Comparison of ENCODE assay signal across 18 cellular contexts in genomic region chr2:60302377-60303126, GRCh38.
A peak's percentile ranks its signal among the peaks of the same experiment; 100 is the strongest.
DNase-seq lines count a peak whose midpoint lies in the region; ATAC-seq and TF ChIP-seq lines count a peak whose summit lies in the region.
"Had no signal": no experiment of that assay in that cellular context is flagged by ENCODE, and none has a peak within 500 bp of the region (broad histone marks: within the 10 kb centered on the region; RNA-seq: fewer than 3 reads in every experiment).

No MANE protein-coding gene starts in this region.

- peaks cover 5% of the 10 kb centered on the region for H3K4me1 Mint-ChIP-seq in endodermal cell
- no peaks in the 10 kb centered on the region for H3K4me1 Mint-ChIP-seq in CD8-positive, alpha-beta memory T cell

- H3K9ac ChIP-seq in Karpas-422 (ENCODE audit: low read length) = no peak overlapping the region
- H3K9ac ChIP-seq in endodermal cell (ENCODE audit: extremely low read depth, low read length, poor library complexity, severe bottlenecking) = no peak overlapping the region
- no peak overlapping the region for H3K9ac ChIP-seq in mesendoderm (ENCODE audit: low read length)

- no peak overlapping the region for H3K4me3 ChIP-seq in Karpas-422 (ENCODE audit: low read length)
- no peak overlapping the region for H3K4me3 ChIP-seq in endodermal cell (ENCODE audit: low read length)
- no peak overlapping the region for H3K4me3 ChIP-seq in mesendoderm (ENCODE audit: low read length)
- H3K4me3 ChIP-seq in CD8-positive, alpha-beta memory T cell (ENCODE audit: low read length) = no peak overlapping the region
- H3K4me3 ChIP-seq in vagina = no peak overlapping the region
- H3K4me3 ChIP-seq: HAP-1 had no signal

- H2AFZ ChIP-seq in Karpas-422 (ENCODE audit: low read length) = no peak overlapping the region

- H3K9me3 Mint-ChIP-seq in endodermal cell = no peaks in the 10 kb centered on the region
- peaks cover 0 to 3% (median 0%) of the 10 kb centered on the region in 5 donors for H3K9me3 Mint-ChIP-seq in CD8-positive, alpha-beta memory T cell
- H3K9me3 Mint-ChIP-seq: IgD-negative memory B cell had no signal

- no peak overlapping the region for H2AK5ac ChIP-seq in mesendoderm (ENCODE audit: low read length)

- no peak overlapping the region for H3K18ac ChIP-seq in mesendoderm (ENCODE audit: low read length)

- H3K56ac ChIP-seq in mesendoderm (ENCODE audit: low read length) = no peak overlapping the region

- H3K4me2 ChIP-seq in Karpas-422 (ENCODE audit: low read depth, low read length, poor library complexity, severe bottlenecking) (no peak overlapping the region), mesendoderm (ENCODE audit: low read length) (no peak overlapping the region)

- H3K23ac ChIP-seq in mesendoderm (ENCODE audit: low read length) = no peak overlapping the region

- POLR2A ChIA-PET in CD8-positive, alpha-beta memory T cell (lab: Charles Lee) = no interaction called here

- H4K20me1 ChIP-seq in Karpas-422 (ENCODE audit: insufficient read depth, low read depth, low read length) = no peaks in the 10 kb centered on the region

- no peak overlapping the region for H4K8ac ChIP-seq in mesendoderm (ENCODE audit: low read depth, low read length)

- 83 to 92% methylated on average over 5 to 6 of the region's 6 CpGs for WGBS in endodermal cell (ENCODE audit: insufficient coverage in 1 of 2, insufficient read length in 1 of 2), 2 experiments
- no CpG with 5 or more reads among the region's 6 CpGs for WGBS in mesendoderm (ENCODE audit: extremely low coverage, insufficient coverage, low lambda C conversion rate)

- H3K27me3 ChIP-seq in Karpas-422 (ENCODE audit: low read length) (no peaks in the 10 kb centered on the region), endodermal cell (ENCODE audit: control insufficient read depth, insufficient read depth, low read length, poor library complexity, severe bottlenecking) (peaks cover 46% of the 10 kb centered on the region), mesendoderm (ENCODE audit: insufficient read depth, low read length, poor library complexity) (no peaks in the 10 kb centered on the region), vagina (no peaks in the 10 kb centered on the region)
- no peaks in the 10 kb centered on the region for H3K27me3 ChIP-seq in CD8-positive, alpha-beta memory T cell (ENCODE audit: insufficient read depth, low read length, poor library complexity, severe bottlenecking)

- no peak overlapping the region for H3K27ac Mint-ChIP-seq in endodermal cell
- no peak overlapping the region for H3K27ac Mint-ChIP-seq in CD8-positive, alpha-beta memory T cell
- H3K27ac Mint-ChIP-seq: IgD-negative memory B cell had no signal

- H3K9me3 ChIP-seq in Karpas-422 (ENCODE audit: low read length) = no peaks in the 10 kb centered on the region
- no peaks in the 10 kb centered on the region for H3K9me3 ChIP-seq in endodermal cell (ENCODE audit: control insufficient read depth, low read length)
- no peaks in the 10 kb centered on the region for H3K9me3 ChIP-seq in CD8-positive, alpha-beta memory T cell (ENCODE audit: low read length)
- H3K9me3 ChIP-seq in vagina = no peaks in the 10 kb centered on the region
- H3K9me3 ChIP-seq: Caco-2, HAP-1 had no signal

- no peak overlapping the region for H4K5ac ChIP-seq in mesendoderm (ENCODE audit: low read length)

- H3K4me1 ChIP-seq in Karpas-422 (ENCODE audit: low read length) (peaks cover 6% of the 10 kb centered on the region; the same call in 1 of the 2 replicates), endodermal cell (ENCODE audit: control insufficient read depth, insufficient read depth, low read length) (no peaks in the 10 kb centered on the region), mesendoderm (ENCODE audit: control insufficient read depth, low read depth, low read length) (no peaks in the 10 kb centered on the region), vagina (no peaks in the 10 kb centered on the region)
- no peaks in the 10 kb centered on the region for H3K4me1 ChIP-seq in CD8-positive, alpha-beta memory T cell (ENCODE audit: insufficient read depth, low read length)
- H3K4me1 ChIP-seq: Caco-2, HAP-1 had no signal

- TF ChIP-seq CTCF in GM10266 (IDR thresholded peaks at IDR 0.05; ENCODE audit: control insufficient read depth, insufficient read depth, low read depth, missing control alignments) (peak; percentile 1), endodermal cell (conservative IDR thresholded peaks at IDR 0.05) (peak; percentile 63), vagina (IDR thresholded peaks at IDR 0.05) (no peak)

- H2BK120ac ChIP-seq in mesendoderm (ENCODE audit: low read depth, low read length) = no peak overlapping the region

- DNase-seq in GM10266 (ENCODE audit: extremely low spot score) (no peak), Karpas-422 (peak; percentile 51), endodermal cell (no peak), mesendoderm (peak; percentile 48), vagina (ENCODE audit: extremely low spot score in 2 of 2) (no peak)
- no peak for DNase-seq in CD8-positive, alpha-beta memory T cell
- DNase-seq in stimulated activated CD4-positive, alpha-beta T cell treated with anti-CD3 and anti-CD28 coated beads, Interleukin-4, amount 100 ng/mL, for 24 hours = no peak
- DNase-seq: AML-193, Caco-2, DMS153, MV-4-11, NCI-H1417 treated with DMSO at 0.1 percent for 48 hours, NCI-H1930, NCI-H526 treated with DMSO at 0.1 percent for 48 hours, OCI-M1 had no signal

- no peak overlapping the region for H2BK5ac ChIP-seq in mesendoderm (ENCODE audit: low read length)

- H3K36me3 ChIP-seq in Karpas-422 (ENCODE audit: insufficient read depth, low read length) (no peaks in the 10 kb centered on the region), endodermal cell (ENCODE audit: control insufficient read depth, insufficient read depth, low read length) (no peaks in the 10 kb centered on the region), mesendoderm (ENCODE audit: control insufficient read depth, insufficient read depth, low read length) (no peaks in the 10 kb centered on the region), vagina (no peaks in the 10 kb centered on the region)
- H3K36me3 ChIP-seq in CD8-positive, alpha-beta memory T cell (ENCODE audit: insufficient read depth, low read length) = no peaks in the 10 kb centered on the region
- H3K36me3 ChIP-seq: HAP-1 had no signal

- no peaks in the 10 kb centered on the region for H3K9me2 ChIP-seq in Karpas-422 (replicated peaks; ENCODE audit: insufficient read depth, low read length)

- no peak overlapping the region for H2BK15ac ChIP-seq in mesendoderm (replicated peaks; ENCODE audit: low read depth)

- CTCF ChIA-PET in CD8-positive, alpha-beta memory T cell (lab: Charles Lee) = no interaction called here

- H3K36me3 Mint-ChIP-seq in endodermal cell (ENCODE audit: low read depth) = no peaks in the 10 kb centered on the region
- no peaks in the 10 kb centered on the region for H3K36me3 Mint-ChIP-seq in CD8-positive, alpha-beta memory T cell
- H3K36me3 Mint-ChIP-seq: IgD-negative memory B cell had no signal

- no peaks in the 10 kb centered on the region for H3K79me2 ChIP-seq in Karpas-422 (ENCODE audit: low read length)
- no peaks in the 10 kb centered on the region for H3K79me2 ChIP-seq in mesendoderm (ENCODE audit: control insufficient read depth, insufficient read depth, low read length)

- H3K27ac ChIP-seq in Karpas-422 (ENCODE audit: low read length) (no peak overlapping the region), endodermal cell (ENCODE audit: low read depth, low read length) (no peak overlapping the region), mesendoderm (ENCODE audit: low read depth, low read length) (no peak overlapping the region), vagina (no peak overlapping the region)
- no peak overlapping the region for H3K27ac ChIP-seq in CD8-positive, alpha-beta memory T cell (ENCODE audit: low read depth, low read length)

- no peak overlapping the region for H3K4me3 Mint-ChIP-seq in endodermal cell
- no peak overlapping the region for H3K4me3 Mint-ChIP-seq in CD8-positive, alpha-beta memory T cell
- H3K4me3 Mint-ChIP-seq: IgD-negative memory B cell had no signal

- H3K79me1 ChIP-seq in mesendoderm (ENCODE audit: low read length) = no peaks in the 10 kb centered on the region

- TF ChIP-seq POLR2A in vagina (IDR thresholded peaks at IDR 0.05) = no peak

- H3K27me3 Mint-ChIP-seq in endodermal cell (ENCODE audit: insufficient read depth) = peaks cover 41% of the 10 kb centered on the region
- H3K27me3 Mint-ChIP-seq in CD8-positive, alpha-beta memory T cell = no peaks in the 10 kb centered on the region
- H3K27me3 Mint-ChIP-seq: IgD-negative memory B cell had no signal

- ATAC-seq in HG02642 (IDR thresholded peaks at IDR 0.05; ENCODE audit: poor library complexity, unreplicated experiment) = no peak

- intact Hi-C loops in vagina (cut with DNase I) = no loop called here

- H3K4ac ChIP-seq in mesendoderm (ENCODE audit: low read depth, low read length) = no peak overlapping the region

Comparison
In these comparisons a context has a peak if more than half of its experiments do, and no peak if none do; other contexts are left out.
1. DNase-seq: peak in Karpas-422 (single experiment) and mesendoderm (single experiment); none in GM10266 (single experiment), endodermal cell (single experiment), CD8-positive, alpha-beta memory T cell (0 of 5), stimulated activated CD4-positive, alpha-beta T cell treated with anti-CD3 and anti-CD28 coated beads, Interleukin-4, amount 100 ng/mL, for 24 hours (single experiment) and vagina (0 of 2).
2. CTCF ChIP-seq: peak in GM10266 (single experiment) and endodermal cell (single experiment); none in vagina (0 of 3).